1 cellular context compared by ENCODE assay signal in the genomic region with DNA sequence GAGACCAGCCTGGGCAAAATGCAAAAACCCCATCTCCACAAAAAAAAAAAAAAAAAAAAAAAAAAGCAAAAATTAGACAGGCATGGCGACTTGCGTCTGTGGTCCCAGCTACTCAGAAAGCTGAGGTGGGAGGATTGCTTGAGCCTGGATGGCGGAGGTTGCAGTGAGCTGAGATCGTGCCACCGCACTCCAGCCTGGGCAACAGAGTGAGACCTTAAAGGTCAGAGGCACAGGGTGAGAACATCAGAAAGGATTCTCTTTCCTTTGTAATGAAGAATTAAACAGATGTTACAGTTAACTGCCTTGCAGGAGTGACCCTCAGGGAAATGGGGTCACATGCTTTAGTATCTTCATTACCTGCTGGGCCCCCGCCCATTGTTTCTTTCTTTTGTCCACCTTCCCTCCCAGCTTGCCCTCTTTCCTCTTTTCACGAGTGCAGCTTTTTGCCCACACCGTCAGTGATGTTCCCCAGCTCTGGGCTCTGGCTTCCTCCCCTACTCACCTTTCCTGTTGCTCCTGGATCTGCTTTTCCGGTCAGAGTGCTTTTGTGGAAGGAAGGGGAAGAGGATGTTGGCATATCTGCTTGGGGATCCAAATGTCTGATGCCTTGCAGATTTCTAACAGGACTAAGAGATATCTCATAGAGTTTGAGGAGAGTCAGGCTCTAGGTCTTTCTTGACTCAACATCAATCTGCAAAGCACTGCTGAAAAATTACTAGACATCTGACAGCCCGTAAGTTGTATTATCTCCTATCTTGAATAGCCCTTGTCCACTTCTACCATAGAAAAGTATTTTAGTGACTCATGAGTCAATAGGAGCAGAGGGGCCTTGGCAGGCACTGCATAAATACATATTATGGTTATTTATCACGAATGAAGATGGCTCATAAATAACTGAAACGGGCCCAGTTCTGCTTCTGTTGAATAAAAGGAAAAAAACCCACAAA.
TF ChIP-seq lines count a peak whose summit lies in the region.

No MANE protein-coding gene starts in this region.

TF ChIP-seq in WTC11, 78 proteins besides CTCF, POLR2A, EP300 and RAD21 (continued from another document):
- TF ChIP-seq, protein P1, sequence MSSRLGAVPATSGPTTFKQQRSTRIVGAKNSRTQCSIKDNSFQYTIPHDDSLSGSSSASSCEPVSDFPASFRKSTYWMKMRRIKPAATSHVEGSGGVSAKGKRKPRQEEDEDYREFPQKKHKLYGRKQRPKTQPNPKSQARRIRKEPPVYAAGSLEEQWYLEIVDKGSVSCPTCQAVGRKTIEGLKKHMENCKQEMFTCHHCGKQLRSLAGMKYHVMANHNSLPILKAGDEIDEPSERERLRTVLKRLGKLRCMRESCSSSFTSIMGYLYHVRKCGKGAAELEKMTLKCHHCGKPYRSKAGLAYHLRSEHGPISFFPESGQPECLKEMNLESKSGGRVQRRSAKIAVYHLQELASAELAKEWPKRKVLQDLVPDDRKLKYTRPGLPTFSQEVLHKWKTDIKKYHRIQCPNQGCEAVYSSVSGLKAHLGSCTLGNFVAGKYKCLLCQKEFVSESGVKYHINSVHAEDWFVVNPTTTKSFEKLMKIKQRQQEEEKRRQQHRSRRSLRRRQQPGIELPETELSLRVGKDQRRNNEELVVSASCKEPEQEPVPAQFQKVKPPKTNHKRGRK (CRISPR knock-in tag; IDR thresholded peaks at IDR 0.05; ENCODE audit: borderline replicate concordance), result no peak
- TF ChIP-seq TEAD1 (CRISPR knock-in tag; IDR thresholded peaks at IDR 0.05), result peak; percentile 30; the same call in 1 of the 2 replicates
- no peak for TF ChIP-seq SP1 (CRISPR knock-in tag; conservative IDR thresholded peaks at IDR 0.05)
- TF ChIP-seq ZNF423 (CRISPR knock-in tag; IDR thresholded peaks at IDR 0.05), result no peak
- no peak for TF ChIP-seq ZNF138 (CRISPR knock-in tag; conservative IDR thresholded peaks at IDR 0.05)
- no peak for TF ChIP-seq NFATC4 (CRISPR knock-in tag; IDR thresholded peaks at IDR 0.05)
- TF ChIP-seq TCF7 (CRISPR knock-in tag; IDR thresholded peaks at IDR 0.05; ENCODE audit: low read depth), result no peak
- TF ChIP-seq, protein P2, sequence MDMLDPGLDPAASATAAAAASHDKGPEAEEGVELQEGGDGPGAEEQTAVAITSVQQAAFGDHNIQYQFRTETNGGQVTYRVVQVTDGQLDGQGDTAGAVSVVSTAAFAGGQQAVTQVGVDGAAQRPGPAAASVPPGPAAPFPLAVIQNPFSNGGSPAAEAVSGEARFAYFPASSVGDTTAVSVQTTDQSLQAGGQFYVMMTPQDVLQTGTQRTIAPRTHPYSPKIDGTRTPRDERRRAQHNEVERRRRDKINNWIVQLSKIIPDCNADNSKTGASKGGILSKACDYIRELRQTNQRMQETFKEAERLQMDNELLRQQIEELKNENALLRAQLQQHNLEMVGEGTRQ (CRISPR knock-in tag; IDR thresholded peaks at IDR 0.05), result peak; percentile 63
- TF ChIP-seq, protein P3, sequence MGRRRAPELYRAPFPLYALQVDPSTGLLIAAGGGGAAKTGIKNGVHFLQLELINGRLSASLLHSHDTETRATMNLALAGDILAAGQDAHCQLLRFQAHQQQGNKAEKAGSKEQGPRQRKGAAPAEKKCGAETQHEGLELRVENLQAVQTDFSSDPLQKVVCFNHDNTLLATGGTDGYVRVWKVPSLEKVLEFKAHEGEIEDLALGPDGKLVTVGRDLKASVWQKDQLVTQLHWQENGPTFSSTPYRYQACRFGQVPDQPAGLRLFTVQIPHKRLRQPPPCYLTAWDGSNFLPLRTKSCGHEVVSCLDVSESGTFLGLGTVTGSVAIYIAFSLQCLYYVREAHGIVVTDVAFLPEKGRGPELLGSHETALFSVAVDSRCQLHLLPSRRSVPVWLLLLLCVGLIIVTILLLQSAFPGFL (CRISPR knock-in tag; IDR thresholded peaks at IDR 0.05; ENCODE audit: borderline replicate concordance), result no peak
